In the genomic region with DNA sequence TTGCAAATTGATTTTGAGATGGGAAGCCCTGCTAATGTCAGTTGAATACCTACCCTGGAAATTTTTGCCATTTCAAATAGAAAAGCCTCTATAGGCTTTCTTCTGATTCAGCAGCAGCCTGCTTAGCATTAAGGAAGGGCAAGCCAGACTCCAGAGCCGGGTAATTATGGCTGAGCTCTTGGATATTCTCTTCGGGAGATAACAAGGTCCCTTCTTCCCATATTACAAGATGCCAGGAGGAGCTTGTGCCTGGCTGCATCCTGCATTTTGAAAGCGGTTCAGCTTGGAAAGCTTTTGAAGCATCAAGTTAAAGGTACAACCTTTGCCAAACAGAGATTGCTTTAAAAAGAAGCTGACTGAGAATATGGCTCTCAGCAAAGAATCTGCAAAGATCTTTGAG, we compare ENCODE assay signal across 26 cellular contexts.
DNase-seq lines count a peak whose midpoint lies in the region; ATAC-seq and TF ChIP-seq lines count a peak whose summit lies in the region.
"Had no signal": no experiment of that assay in that cellular context is flagged by ENCODE, and none has a peak within 500 bp of the region (broad histone marks: within the 10 kb centered on the region; RNA-seq: fewer than 3 reads in every experiment).

No MANE protein-coding gene starts in this region.

- H3K27me3 ChIP-seq in testis: no peaks in the 10 kb centered on the region
- H3K27me3 ChIP-seq: BLaER1 treated with 17β-estradiol and CSF1 and Interleukin-3, amounts not matched to agents 10 nM and 100 nM had no signal

- intact Hi-C loops in testis (cut with DNase I; ENCODE audit: low total_unique reads): no loop called here

- peaks cover 59% of the 10 kb centered on the region for H3K4me1 Mint-ChIP-seq in osteocyte (ENCODE audit: unreplicated experiment)

- no peaks in the 10 kb centered on the region for H3K36me3 Mint-ChIP-seq in osteocyte (ENCODE audit: unreplicated experiment)

- no peak for ATAC-seq in GM18870 (IDR thresholded peaks at IDR 0.05; ENCODE audit: unreplicated experiment)
- ATAC-seq: A549, Right ventricle myocardium inferior had no signal

- H3K4me3 ChIP-seq in mesodermal cell (ENCODE audit: extremely low read depth, insufficient read depth, low read length, poor library complexity, severe bottlenecking) (no peak overlapping the region), testis (no peak overlapping the region), coronary artery (no peak overlapping the region)
- H3K4me3 ChIP-seq: A549; BLaER1 treated with 17β-estradiol and CSF1 and Interleukin-3, amounts not matched to agents 10 nM and 100 nM; PC-9; SJCRH30 had no signal

- peak overlapping the region; percentile 29 for H3K27ac ChIP-seq in mesodermal cell (ENCODE audit: low read depth, low read length, severe bottlenecking)
- H3K27ac ChIP-seq in testis: no peak overlapping the region
- H3K27ac ChIP-seq in coronary artery: no peak overlapping the region
- H3K27ac ChIP-seq: A549; BLaER1 treated with 17β-estradiol and CSF1 and Interleukin-3, amounts not matched to agents 10 nM and 100 nM; PC-9; SJCRH30 had no signal

- H3K27me3 Mint-ChIP-seq in osteocyte (ENCODE audit: unreplicated experiment): no peaks in the 10 kb centered on the region

- no peak for TF ChIP-seq CTCF in osteocyte (IDR thresholded peaks at IDR 0.05)
- TF ChIP-seq CTCF in testis (IDR thresholded peaks at IDR 0.05): no peak
- no peak for TF ChIP-seq CTCF in coronary artery (IDR thresholded peaks at IDR 0.05)

- H3K4me3 Mint-ChIP-seq in osteocyte (ENCODE audit: unreplicated experiment): no peak overlapping the region
- H3K4me3 Mint-ChIP-seq: CD4-positive, alpha-beta T cell had no signal

- peak overlapping the region; percentile 80 for H3K27ac Mint-ChIP-seq in osteocyte (ENCODE audit: unreplicated experiment)
- H3K27ac Mint-ChIP-seq: CD4-positive, alpha-beta T cell had no signal

- H3K36me3 ChIP-seq in mesodermal cell (ENCODE audit: control insufficient read depth, insufficient read depth, low read length) (no peaks in the 10 kb centered on the region), testis (ENCODE audit: low read depth, missing control alignments) (no peaks in the 10 kb centered on the region)
- H3K36me3 ChIP-seq: BLaER1 treated with 17β-estradiol and CSF1 and Interleukin-3, amounts not matched to agents 10 nM and 100 nM; SJCRH30 had no signal

- no peaks in the 10 kb centered on the region for H3K9me3 ChIP-seq in mesodermal cell (ENCODE audit: control insufficient read depth, low read length)
- no peaks in the 10 kb centered on the region for H3K9me3 ChIP-seq in testis
- H3K9me3 ChIP-seq: A549; BLaER1 treated with 17β-estradiol and CSF1 and Interleukin-3, amounts not matched to agents 10 nM and 100 nM; SJCRH30 had no signal

- H3K4me1 ChIP-seq in mesodermal cell (ENCODE audit: control insufficient read depth, insufficient read depth, low read length, poor library complexity, severe bottlenecking): no peaks in the 10 kb centered on the region
- H3K4me1 ChIP-seq in testis: no peaks in the 10 kb centered on the region
- H3K4me1 ChIP-seq: A549, SJCRH30 had no signal

- TF ChIP-seq POLR2A in testis (IDR thresholded peaks at IDR 0.05): no peak

- peak; percentile 43 for DNase-seq in SK-N-DZ (ENCODE audit: low spot score)
- DNase-seq in osteocyte (ENCODE audit: extremely low spot score, unreplicated experiment): no peak
- DNase-seq in testis: no peak
- DNase-seq in coronary artery (ENCODE audit: low spot score): no peak
- no peak for DNase-seq in COR-L47 (lab: John Stamatoyannopoulos, UW)
- DNase-seq: AML-193; CD4-positive, alpha-beta T cell; DMS53; GF-D8; H7; KBM-7; MV-4-11; NCI-H1105; NCI-H1436 treated with DMSO at 0.1 percent for 48 hours; NCI-H187 treated with DMSO at 0.1 percent for 48 hours; NCI-H2171 treated with DMSO at 0.1 percent for 48 hours; NCI-H524 treated with DMSO at 0.1 percent for 48 hours; NCI-H82; NK-92 treated with Interleukin-12 subunit alpha and Interleukin-12 subunit beta, amount 100 ng/mL, for 24 hours; PC-9; SJCRH30 had no signal

- WGBS in mesodermal cell (ENCODE audit: insufficient coverage in 2 of 2), 2 experiments: 60 to 80% methylated on average over 1 to 2 of the region's 3 CpGs
- WGBS in testis, 2 donors: 34 to 38% methylated on average over 2 to 3 of the region's 3 CpGs

- H3K9me3 Mint-ChIP-seq in osteocyte (ENCODE audit: unreplicated experiment): peaks cover 19% of the 10 kb centered on the region
- H3K9me3 Mint-ChIP-seq: CD4-positive, alpha-beta T cell had no signal
